ENCODE assay signal across 22 cellular contexts in the genomic region with DNA sequence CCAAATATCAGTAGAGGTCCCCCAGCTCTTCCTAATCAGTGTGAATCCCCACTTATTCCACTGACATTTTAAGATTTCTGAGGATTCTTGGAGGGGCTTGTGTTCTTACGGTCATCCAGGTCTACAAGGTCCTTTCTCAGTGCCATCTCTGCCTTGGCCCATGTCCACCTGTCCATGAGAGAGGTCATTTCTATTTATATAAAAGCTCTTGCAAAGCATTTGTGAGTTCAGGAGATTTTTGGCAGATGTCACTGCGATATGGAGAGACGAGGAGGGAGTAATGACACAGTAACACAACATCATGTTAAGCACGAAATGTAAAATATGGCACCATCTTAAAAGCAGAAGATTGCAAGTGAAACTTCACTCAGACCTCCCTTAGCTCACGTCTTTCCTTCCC.
"Had no signal": no experiment of that assay in that cellular context is flagged by ENCODE, and none has a peak within 500 bp of the region (broad histone marks: within the 10 kb centered on the region; RNA-seq: fewer than 3 reads in every experiment).

No MANE protein-coding gene starts in this region.

- DNase-seq: islet precursor cell; left lung; lower lobe of right lung; mesenchymal stem cell; naive B cell; natural killer cell; nephron progenitor cell; occipital lobe; retina; right cardiac atrium; small intestine; spleen; stimulated activated CD4-positive, alpha-beta T cell treated with anti-CD3 and anti-CD28 coated beads, Interleukin-4, amount 100 ng/mL, for 24 hours; stimulated activated naive CD4-positive, alpha-beta T cell; stimulated activated naive CD8-positive, alpha-beta T cell treated with anti-CD3 and anti-CD28 coated beads, Interleukin-15, amount 100 ng/mL, for 72 hours; uterus had no signal

- ATAC-seq: left lung; lower lobe of right lung; natural killer cell; right cardiac atrium; sciatic nerve; stimulated activated effector memory CD8-positive, alpha-beta T cell treated with anti-CD3 and anti-CD28 coated beads, Interleukin-12 subunit alpha, Interleukin-12 subunit beta, amount 100 ng/mL, for 72 hours; stimulated activated naive CD8-positive, alpha-beta T cell treated with anti-CD3 and anti-CD28 coated beads, Interleukin-15, amount 100 ng/mL, for 72 hours had no signal

- H3K9ac ChIP-seq: neural progenitor cell had no signal

- FAIRE-seq: small intestine had no signal

- H3K4me2 ChIP-seq: hepatocyte, neural progenitor cell had no signal

- H3K79me2 ChIP-seq: hepatocyte had no signal

- H3K27ac ChIP-seq: hepatocyte, left lung, lower lobe of right lung, neural progenitor cell, neutrophil, spleen, tibial nerve, uterus had no signal

- H3K4me1 ChIP-seq: left lung, lower lobe of right lung, uterus had no signal

- H3K27me3 ChIP-seq: hepatocyte, left lung, neural progenitor cell, neutrophil, tibial nerve, uterus had no signal

- H2AFZ ChIP-seq: hepatocyte, neural progenitor cell had no signal

- H3K9me3 ChIP-seq: left lung, lower lobe of right lung, neutrophil, spleen, tibial nerve, uterus had no signal

- H3K4me3 ChIP-seq: hepatocyte, left lung, lower lobe of right lung, neural progenitor cell, spleen, tibial nerve, uterus had no signal

- H3K36me3 ChIP-seq: left lung, lower lobe of right lung, neural progenitor cell, neutrophil, spleen, tibial nerve, uterus had no signal
